ENCODE assay signal across 16 cellular contexts in the genomic region with DNA sequence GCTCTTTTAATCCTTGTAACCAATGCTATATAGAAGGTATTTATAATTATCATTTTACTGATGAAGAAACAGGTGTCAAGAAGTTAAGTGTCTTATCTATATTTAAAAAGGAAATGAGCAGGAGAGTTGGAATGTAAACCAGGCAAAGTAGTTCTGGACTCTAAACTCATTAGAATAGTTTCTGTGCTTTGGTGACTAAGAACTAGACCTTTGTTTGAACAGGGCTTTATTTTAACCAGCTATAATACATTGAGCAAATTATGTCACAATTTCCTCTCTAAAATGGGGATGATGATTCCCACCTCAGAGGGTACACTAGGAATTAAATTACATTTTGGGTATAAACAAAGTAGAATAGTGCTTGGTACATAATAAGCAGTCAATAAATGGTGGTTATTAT.
DNase-seq lines count a peak whose midpoint lies in the region; ATAC-seq lines count a peak whose summit lies in the region.
"Had no signal": no experiment of that assay in that cellular context is flagged by ENCODE, and none has a peak within 500 bp of the region (broad histone marks: within the 10 kb centered on the region; RNA-seq: fewer than 3 reads in every experiment).

No MANE protein-coding gene starts in this region.

- peak; percentile 51 for DNase-seq in HCEC 1CT
- DNase-seq in astrocyte of the hippocampus (ENCODE audit: low read depth, low spot score): peak; percentile 24
- peak; percentile 20 for DNase-seq in kidney glomerular epithelial cell (lab: John Stamatoyannopoulos, UW)
- no peak for DNase-seq in T-cell
- no peak for DNase-seq in NCI-H2171 (lab: John Stamatoyannopoulos, UW)
- no peak for DNase-seq in NCI-H345 (lab: John Stamatoyannopoulos, UW)
- DNase-seq: activated T-cell treated with anti-CD3 and anti-CD28 coated beads for 4 hours; naive thymus-derived CD8-positive, alpha-beta T cell; NCI-H2029; NCI-H510A treated with DMSO at 0.1 percent for 48 hours; Right ventricle myocardium superior; stimulated activated CD4-positive, alpha-beta T cell treated with anti-CD3 and anti-CD28 coated beads, Interleukin-4, amount 100 ng/mL, for 4 hours; T-helper 1 cell had no signal

- POLR2A ChIA-PET in T-cell (lab: Charles Lee): no interaction called here

- H3K27me3 Mint-ChIP-seq in T-cell: no peaks in the 10 kb centered on the region

- no peak overlapping the region for H3K27ac Mint-ChIP-seq in T-cell
- H3K27ac Mint-ChIP-seq: GM23338; naive thymus-derived CD8-positive, alpha-beta T cell had no signal

- H3K36me3 Mint-ChIP-seq in T-cell: no peaks in the 10 kb centered on the region
- H3K36me3 Mint-ChIP-seq: naive thymus-derived CD8-positive, alpha-beta T cell had no signal

- CTCF ChIA-PET in T-cell (lab: Charles Lee): no interaction called here

- no peak overlapping the region for H3K4me3 Mint-ChIP-seq in T-cell
- H3K4me3 Mint-ChIP-seq: GM23338; naive thymus-derived CD8-positive, alpha-beta T cell had no signal

- ATAC-seq in HG02870 (IDR thresholded peaks at IDR 0.05; ENCODE audit: unreplicated experiment) (no peak), T-cell (replicated peaks in 1 of 4) (no peak)
- ATAC-seq: gastroesophageal sphincter; GM23338; naive thymus-derived CD8-positive, alpha-beta T cell had no signal

- no peaks in the 10 kb centered on the region for H3K4me1 Mint-ChIP-seq in T-cell
- H3K4me1 Mint-ChIP-seq: naive thymus-derived CD8-positive, alpha-beta T cell had no signal

- H3K9me3 Mint-ChIP-seq in T-cell: peaks cover 0 to 13% (median 0%) of the 10 kb centered on the region in 3 donors
- H3K9me3 Mint-ChIP-seq: GM23338 had no signal

Comparison
In these comparisons a context has a peak if more than half of its experiments do, and no peak if none do; other contexts are left out.
1. DNase-seq: peak in HCEC 1CT (single experiment), astrocyte of the hippocampus (single experiment) and kidney glomerular epithelial cell (single experiment); none in T-cell (0 of 34), NCI-H2171 (single experiment) and NCI-H345 (single experiment).